ENCODE assay signal across 20 cellular contexts in genomic region chr11:90855531-90855930, GRCh38.
DNase-seq lines count a peak whose midpoint lies in the region; ATAC-seq and TF ChIP-seq lines count a peak whose summit lies in the region.
"Had no signal": no experiment of that assay in that cellular context is flagged by ENCODE, and none has a peak within 500 bp of the region (broad histone marks: within the 10 kb centered on the region; RNA-seq: fewer than 3 reads in every experiment).

No MANE protein-coding gene starts in this region.

- no peaks in the 10 kb centered on the region for H3K36me3 Mint-ChIP-seq in Calu3 (ENCODE audit: insufficient read depth, unreplicated experiment)
- H3K36me3 Mint-ChIP-seq in CD8-positive, alpha-beta T cell: no peaks in the 10 kb centered on the region
- H3K36me3 Mint-ChIP-seq: CD14-positive monocyte had no signal

- no peaks in the 10 kb centered on the region for H3K79me2 ChIP-seq in SK-N-SH (ENCODE audit: insufficient read depth)

- H3K9me3 Mint-ChIP-seq in Calu3 (ENCODE audit: low read depth, unreplicated experiment): no peaks in the 10 kb centered on the region
- H3K9me3 Mint-ChIP-seq in CD8-positive, alpha-beta T cell: peaks cover 8% of the 10 kb centered on the region

- H3K27me3 Mint-ChIP-seq in Calu3 (ENCODE audit: unreplicated experiment): no peaks in the 10 kb centered on the region
- H3K27me3 Mint-ChIP-seq in CD8-positive, alpha-beta T cell (ENCODE audit: low read depth): no peaks in the 10 kb centered on the region
- H3K27me3 Mint-ChIP-seq: B cell; CD4-positive, alpha-beta T cell had no signal

- no peak overlapping the region for H3K4me3 Mint-ChIP-seq in Calu3 (ENCODE audit: low read depth, unreplicated experiment)
- H3K4me3 Mint-ChIP-seq in CD8-positive, alpha-beta T cell: no peak overlapping the region
- H3K4me3 Mint-ChIP-seq: B cell; CD14-positive monocyte; CD4-positive, alpha-beta T cell; GM23338; H9 had no signal

- CTCF ChIA-PET in SK-N-SH (lab: Yijun Ruan, JAX): no interaction called here
- CTCF ChIA-PET in Calu3 (lab: Charles Lee): no interaction called here
- CTCF ChIA-PET in CD8-positive, alpha-beta T cell (lab: Charles Lee): no interaction called here

- no peak overlapping the region for H3K4me2 ChIP-seq in SK-N-SH
- H3K4me2 ChIP-seq: BLaER1 treated with 17β-estradiol and CSF1 and Interleukin-3, amounts not matched to agents 10 nM and 100 nM; GM23338 had no signal

- peaks cover 9% of the 10 kb centered on the region for H3K4me1 Mint-ChIP-seq in Calu3 (ENCODE audit: low read depth, unreplicated experiment)
- H3K4me1 Mint-ChIP-seq in CD8-positive, alpha-beta T cell (ENCODE audit: low read depth): no peaks in the 10 kb centered on the region
- H3K4me1 Mint-ChIP-seq: B cell, CD14-positive monocyte, GM23338, H9 had no signal

- H3K9me3 ChIP-seq in SK-N-SH: no peaks in the 10 kb centered on the region
- H3K9me3 ChIP-seq in effector memory CD4-positive, alpha-beta T cell (ENCODE audit: control insufficient read depth, low read length): no peaks in the 10 kb centered on the region
- H3K9me3 ChIP-seq in CD8-positive, alpha-beta T cell (ENCODE audit: low read length): no peaks in the 10 kb centered on the region
- H3K9me3 ChIP-seq: BLaER1 treated with 17β-estradiol and CSF1 and Interleukin-3, amounts not matched to agents 10 nM and 100 nM; Caco-2 had no signal

- H3K9me2 ChIP-seq in SK-N-SH: no peaks in the 10 kb centered on the region

- H2AFZ ChIP-seq in SK-N-SH (ENCODE audit: low read depth): no peak overlapping the region
- H2AFZ ChIP-seq: GM23338 had no signal

- H3K27ac Mint-ChIP-seq in Calu3 (ENCODE audit: unreplicated experiment): no peak overlapping the region
- no peak overlapping the region for H3K27ac Mint-ChIP-seq in CD8-positive, alpha-beta T cell
- H3K27ac Mint-ChIP-seq: B cell; CD14-positive monocyte; CD4-positive, alpha-beta T cell; GM23338; H9 had no signal

- TF ChIP-seq CTCF in SK-N-SH (IDR thresholded peaks at IDR 0.05): no peak
- TF ChIP-seq CTCF in Calu3 (IDR thresholded peaks at IDR 0.05; ENCODE audit: unreplicated experiment): no peak
- TF ChIP-seq CTCF in CD8-positive, alpha-beta T cell (IDR thresholded peaks at IDR 0.05): no peak

- H3F3A ChIP-seq in SK-N-SH (replicated peaks; ENCODE audit: insufficient read depth): no peaks in the 10 kb centered on the region

- H3K27me3 ChIP-seq in SK-N-SH (ENCODE audit: insufficient read depth): no peaks in the 10 kb centered on the region
- no peaks in the 10 kb centered on the region for H3K27me3 ChIP-seq in effector memory CD4-positive, alpha-beta T cell (replicated peaks; ENCODE audit: control insufficient read depth, insufficient read depth, low read length, poor library complexity, severe bottlenecking)
- no peaks in the 10 kb centered on the region for H3K27me3 ChIP-seq in CD8-positive, alpha-beta T cell (ENCODE audit: insufficient read depth, low read length)
- H3K27me3 ChIP-seq: BLaER1 treated with 17β-estradiol and CSF1 and Interleukin-3, amounts not matched to agents 10 nM and 100 nM had no signal

- H3K9ac ChIP-seq in SK-N-SH: no peak overlapping the region
- H3K9ac ChIP-seq: BLaER1 treated with 17β-estradiol and CSF1 and Interleukin-3, amounts not matched to agents 10 nM and 100 nM had no signal

- TF ChIP-seq EP300 in SK-N-SH (IDR thresholded peaks at IDR 0.05; ENCODE audit: borderline replicate concordance in 1 of 2, low read depth in 1 of 2, low read length in 1 of 2): no peak

- TF ChIP-seq RAD21 in SK-N-SH (IDR thresholded peaks at IDR 0.05; ENCODE audit: low read length): no peak

- POLR2A ChIA-PET in SK-N-SH (lab: Yijun Ruan, JAX): no interaction called here
- POLR2A ChIA-PET in CD8-positive, alpha-beta T cell (lab: Charles Lee): interaction anchor here (0.8 kb wide), 1 partner anchor 318 kb away, joined by 3 read pairs; no protein-coding TSS in a partner anchor

- 65% methylated on average over 4 of the region's 4 CpGs for WGBS in SK-N-SH (ENCODE audit: low lambda C conversion rate)

- H3K36me3 ChIP-seq in SK-N-SH (replicated peaks in 1 of 2; ENCODE audit: control insufficient read depth in 1 of 2, insufficient read depth in 2 of 2, low read length in 1 of 2): no peaks in the 10 kb centered on the region
- no peaks in the 10 kb centered on the region for H3K36me3 ChIP-seq in effector memory CD4-positive, alpha-beta T cell (ENCODE audit: control insufficient read depth, insufficient read depth, low read length)
- no peaks in the 10 kb centered on the region for H3K36me3 ChIP-seq in CD8-positive, alpha-beta T cell (ENCODE audit: insufficient read depth, low read length)
- H3K36me3 ChIP-seq: BLaER1 treated with 17β-estradiol and CSF1 and Interleukin-3, amounts not matched to agents 10 nM and 100 nM had no signal

- H4K20me1 ChIP-seq in SK-N-SH (ENCODE audit: insufficient read depth): no peaks in the 10 kb centered on the region
- H4K20me1 ChIP-seq: BLaER1 treated with 17β-estradiol and CSF1 and Interleukin-3, amounts not matched to agents 10 nM and 100 nM had no signal

- no TSS peak for BruUV-seq in Calu3 (replicated peaks; lab: Mats Ljungman, UMichigan)

- ATAC-seq in SK-N-SH treated with all-trans-retinoic acid at 6 μM for 48 hours: no peak
- ATAC-seq in CD8-positive, alpha-beta T cell: no peak
- ATAC-seq: GM23338, HCT116 had no signal

- intact Hi-C loops in Calu3 (cut with micrococcal nuclease; ENCODE audit: unreplicated experiment): no loop called here
- intact Hi-C loops in CD8-positive, alpha-beta T cell (cut with DNase I, micrococcal nuclease): no loop called here

- H3K4me1 ChIP-seq in SK-N-SH (ENCODE audit: control insufficient read depth in 1 of 2, insufficient read depth in 2 of 2, low read depth in 1 of 2, low read length in 1 of 2): no peaks in the 10 kb centered on the region
- H3K4me1 ChIP-seq in effector memory CD4-positive, alpha-beta T cell (ENCODE audit: control insufficient read depth, insufficient read depth, low read length, poor library complexity, severe bottlenecking): no peaks in the 10 kb centered on the region
- H3K4me1 ChIP-seq in CD8-positive, alpha-beta T cell (ENCODE audit: insufficient read depth, low read length): no peaks in the 10 kb centered on the region
- H3K4me1 ChIP-seq: BLaER1 treated with 17β-estradiol and CSF1 and Interleukin-3, amounts not matched to agents 10 nM and 100 nM; Caco-2 had no signal

- no peak for DNase-seq in SK-N-SH
- DNase-seq in Calu3: peak; percentile 0
- peak; percentile 36 for DNase-seq in SK-N-DZ (ENCODE audit: low spot score)
- DNase-seq in renal cortical epithelial cell (ENCODE audit: low read depth): peak; percentile 13
- no peak for DNase-seq in NCI-H748 (lab: John Stamatoyannopoulos, UW; ENCODE audit: unreplicated experiment)
- no peak for DNase-seq in effector memory CD4-positive, alpha-beta T cell
- DNase-seq in CD8-positive, alpha-beta T cell: no peak
- DNase-seq: Caco-2; CD4-positive, alpha-beta T cell; DMS53; DMS79 treated with DMSO at 0.1 percent for 48 hours; GF-D8; H9 had no signal

- no peak overlapping the region for H3K4me3 ChIP-seq in SK-N-SH (ENCODE audit: low read depth in 2 of 2, low read length in 1 of 2)
- no peak overlapping the region for H3K4me3 ChIP-seq in effector memory CD4-positive, alpha-beta T cell (ENCODE audit: insufficient read depth, low read depth, low read length, poor library complexity, severe bottlenecking)
- no peak overlapping the region for H3K4me3 ChIP-seq in CD8-positive, alpha-beta T cell (ENCODE audit: low read depth, low read length)
- H3K4me3 ChIP-seq: BLaER1 treated with 17β-estradiol and CSF1 and Interleukin-3, amounts not matched to agents 10 nM and 100 nM; GM23338 had no signal

- H3K27ac ChIP-seq in SK-N-SH (ENCODE audit: low read depth in 2 of 2, low read length in 1 of 2): no peak overlapping the region
- H3K27ac ChIP-seq in effector memory CD4-positive, alpha-beta T cell (ENCODE audit: insufficient read depth, low read length, poor library complexity, severe bottlenecking): no peak overlapping the region
- no peak overlapping the region for H3K27ac ChIP-seq in CD8-positive, alpha-beta T cell (ENCODE audit: low read depth, low read length)
- H3K27ac ChIP-seq: 22Rv1; BLaER1 treated with 17β-estradiol and CSF1 and Interleukin-3, amounts not matched to agents 10 nM and 100 nM had no signal

TF ChIP-seq in SK-N-SH, 30 proteins besides CTCF, POLR2A, EP300 and RAD21:
- TF ChIP-seq SMC3 (IDR thresholded peaks at IDR 0.05; ENCODE audit: low read depth, low read length) (no peak), FOSL2 (IDR thresholded peaks at IDR 0.05; ENCODE audit: borderline replicate concordance, low read depth) (no peak), SIN3A (IDR thresholded peaks at IDR 0.05; ENCODE audit: borderline replicate concordance, low read depth, low read length) (no peak), TEAD4 (IDR thresholded peaks at IDR 0.05; ENCODE audit: borderline replicate concordance, insufficient read depth) (no peak), TCF12 (IDR thresholded peaks at IDR 0.05) (no peak), NFIC (IDR thresholded peaks at IDR 0.05; ENCODE audit: borderline replicate concordance) (no peak)

Comparison
In these comparisons a context has a peak if more than half of its experiments do, and no peak if none do; other contexts are left out.
1. DNase-seq: peak in Calu3 (single experiment), SK-N-DZ (single experiment) and renal cortical epithelial cell (single experiment); none in SK-N-SH (single experiment), NCI-H748 (single experiment), effector memory CD4-positive, alpha-beta T cell (0 of 3) and CD8-positive, alpha-beta T cell (0 of 7).